8 cellular contexts compared by ENCODE assay signal in genomic region chr2:224011837-224012236, GRCh38.
"Had no signal": no experiment of that assay in that cellular context is flagged by ENCODE, and none has a peak within 500 bp of the region (broad histone marks: within the 10 kb centered on the region; RNA-seq: fewer than 3 reads in every experiment).

No MANE protein-coding gene starts in this region.

- H3K9ac ChIP-seq: GM23248 had no signal

- H3K36me3 ChIP-seq: HAP-1 had no signal

- H3K27ac ChIP-seq: GM23248 had no signal

- ATAC-seq: HCT116 had no signal

- H3K36me3 Mint-ChIP-seq: IgD-negative memory B cell had no signal

- H3K4me1 ChIP-seq: HAP-1 had no signal

- H3K4me3 ChIP-seq: GM23248, HAP-1 had no signal

- H3K9me3 Mint-ChIP-seq: HFFc6, IgD-negative memory B cell had no signal

- H3K4me3 Mint-ChIP-seq: HFFc6, IgD-negative memory B cell had no signal

- H3K9me3 ChIP-seq: HAP-1 had no signal

- H3K27ac Mint-ChIP-seq: HFFc6, IgD-negative memory B cell had no signal

- FAIRE-seq: HTR-8/SVneo had no signal

- DNase-seq: GM23248, GOT3, H7, HFFc6 had no signal

- H2AFZ ChIP-seq: GM23248 had no signal
